In genomic region chr1:33126411-33127000, GRCh38 we compare ENCODE assay signal across 8 cellular contexts.
DNase-seq lines count a peak whose midpoint lies in the region; ATAC-seq and TF ChIP-seq lines count a peak whose summit lies in the region.

No MANE protein-coding gene starts in this region.

- H3K9ac ChIP-seq in mucosa of stomach (ENCODE audit: low read length): peak overlapping the region; percentile 83

- H3K4me1 ChIP-seq in mucosa of stomach (ENCODE audit: control insufficient read depth, insufficient read depth, low read length): peaks cover 17% of the 10 kb centered on the region

- H3K27me3 ChIP-seq in mucosa of stomach (ENCODE audit: control insufficient read depth, insufficient read depth, low read length): no peaks in the 10 kb centered on the region

- ATAC-seq in stimulated activated naive CD8-positive, alpha-beta T cell treated with anti-CD3 and anti-CD28 coated beads, Interleukin-15, Interleukin-2, amounts not matched to agents 100 U/mL and 50 U/mL, for 24 hours: no peak

- peaks cover 39% of the 10 kb centered on the region for H3K4me1 Mint-ChIP-seq in stimulated activated naive CD8-positive, alpha-beta T cell treated with anti-CD3 and anti-CD28 coated beads, Interleukin-15, Interleukin-2, amounts not matched to agents 100 ng/mL and 50 ng/mL, for 24 hours (ENCODE audit: low read depth)

- peak overlapping the region; percentile 95 for H3K4me3 Mint-ChIP-seq in stimulated activated naive CD8-positive, alpha-beta T cell treated with anti-CD3 and anti-CD28 coated beads, Interleukin-15, Interleukin-2, amounts not matched to agents 100 ng/mL and 50 ng/mL, for 24 hours

- no peak for TF ChIP-seq CTCF in cardiac fibroblast (IDR thresholded peaks at IDR 0.05; ENCODE audit: low read depth, low read length)

- peaks cover 6% of the 10 kb centered on the region for H3K9me3 Mint-ChIP-seq in stimulated activated naive CD8-positive, alpha-beta T cell treated with anti-CD3 and anti-CD28 coated beads, Interleukin-15, Interleukin-2, amounts not matched to agents 100 ng/mL and 50 ng/mL, for 24 hours

- H3K9me3 ChIP-seq in mucosa of stomach (ENCODE audit: control insufficient read depth, low read length): no peaks in the 10 kb centered on the region

- peaks cover 22% of the 10 kb centered on the region for H3K36me3 Mint-ChIP-seq in stimulated activated naive CD8-positive, alpha-beta T cell treated with anti-CD3 and anti-CD28 coated beads, Interleukin-15, Interleukin-2, amounts not matched to agents 100 ng/mL and 50 ng/mL, for 24 hours (ENCODE audit: low read depth)

- H3K4me3 ChIP-seq in cardiac fibroblast (replicated peaks in 1 of 2; ENCODE audit: low read depth in 2 of 2, low read length in 2 of 2) (peak overlapping the region; percentile 77 to 95), mucosa of stomach (ENCODE audit: low read length) (peak overlapping the region; percentile 88)

- H3K36me3 ChIP-seq in mucosa of stomach (ENCODE audit: control insufficient read depth, insufficient read depth, low read length): no peaks in the 10 kb centered on the region

- DNase-seq in stimulated activated naive CD8-positive, alpha-beta T cell treated with anti-CD3 and anti-CD28 coated beads, Interleukin-15, Interleukin-2, amounts not matched to agents 100 U/mL and 50 U/mL, for 24 hours: no peak
- DNase-seq in cardiac fibroblast (ENCODE audit: low read depth in 2 of 2) (no peak), SHP77 (lab: John Stamatoyannopoulos, UW) (no peak), iPS-NIHi7 (ENCODE audit: extremely low spot score) (no peak), amniotic stem cell (lab: John Stamatoyannopoulos, UW) (no peak), D341Med (ENCODE audit: low spot score) (no peak)

- H3K27me3 Mint-ChIP-seq in stimulated activated naive CD8-positive, alpha-beta T cell treated with anti-CD3 and anti-CD28 coated beads, Interleukin-15, Interleukin-2, amounts not matched to agents 100 ng/mL and 50 ng/mL, for 24 hours: no peaks in the 10 kb centered on the region

- H3K27ac Mint-ChIP-seq in stimulated activated naive CD8-positive, alpha-beta T cell treated with anti-CD3 and anti-CD28 coated beads, Interleukin-15, Interleukin-2, amounts not matched to agents 100 ng/mL and 50 ng/mL, for 24 hours: peak overlapping the region; percentile 95
